ENCODE assay signal across 21 cellular contexts in genomic region chr14:92143962-92144361, GRCh38.
"Had no signal": no experiment of that assay in that cellular context is flagged by ENCODE, and none has a peak within 500 bp of the region (broad histone marks: within the 10 kb centered on the region; RNA-seq: fewer than 3 reads in every experiment).

No MANE protein-coding gene starts in this region.

- H3K4me1 ChIP-seq: adrenal gland, gastrocnemius medialis, heart right ventricle, lower lobe of right lung, neural progenitor cell, parathyroid adenoma, transverse colon had no signal

- DNase-seq: activated CD4-positive, alpha-beta memory T cell treated with anti-CD3 and anti-CD28 coated beads for 36 hours; activated CD4-positive, alpha-beta T cell treated with anti-CD3 and anti-CD28 coated beads for 36 hours; activated CD8-positive, alpha-beta memory T cell treated with anti-CD3 and anti-CD28 coated beads, Interleukin-2, amount 10 ng/mL, durations not matched to agents 7 days and 5 days; activated effector memory CD4-positive, alpha-beta T cell treated with Interleukin-2 at 50 U/mL for 16 hours; activated naive CD4-positive, alpha-beta T cell treated with anti-CD3 and anti-CD28 coated beads, Interleukin-2, amount 50 U/mL, for 16 hours; activated T-cell treated with anti-CD3 and anti-CD28 coated beads, Interleukin-2, amount 50 U/mL, for 1 hour; adrenal gland; caudate nucleus; gastrocnemius medialis; heart right ventricle; left colon; lower lobe of right lung; midbrain; SK-N-SH; stimulated activated CD4-positive, alpha-beta T cell treated with anti-CD3 and anti-CD28 coated beads, Interleukin-12 subunit alpha, Interleukin-12 subunit beta, amount 100 ng/mL, for 4 hours; stimulated activated CD4-positive, alpha-beta T cell treated with anti-CD3 and anti-CD28 coated beads, Interleukin-2, amount 100 ng/mL, for 24 hours; T-cell; transverse colon had no signal

- H3K9me3 ChIP-seq: adrenal gland, gastrocnemius medialis, heart right ventricle, lower lobe of right lung, SK-N-SH, transverse colon had no signal

- H3K27me3 ChIP-seq: adrenal gland, gastrocnemius medialis, heart right ventricle, neural progenitor cell, transverse colon had no signal

- H3K4me3 ChIP-seq: adrenal gland, coronary artery, gastrocnemius medialis, heart right ventricle, lower lobe of right lung, neural progenitor cell, transverse colon had no signal

- H3K27ac ChIP-seq: adrenal gland, coronary artery, gastrocnemius medialis, heart right ventricle, lower lobe of right lung, neural progenitor cell, parathyroid adenoma, transverse colon had no signal

- H2AFZ ChIP-seq: neural progenitor cell, parathyroid adenoma had no signal

- H3K79me2 ChIP-seq: parathyroid adenoma had no signal
